ENCODE assay signal across 14 cellular contexts in genomic region chr6:72080260-72080941, GRCh38.
DNase-seq lines count a peak whose midpoint lies in the region; ATAC-seq and TF ChIP-seq lines count a peak whose summit lies in the region.
"Had no signal": no experiment of that assay in that cellular context is flagged by ENCODE, and none has a peak within 500 bp of the region (broad histone marks: within the 10 kb centered on the region; RNA-seq: fewer than 3 reads in every experiment).

No MANE protein-coding gene starts in this region.

- no peak overlapping the region for H3K4me2 ChIP-seq in PC-3 (ENCODE audit: low read length)
- H3K4me2 ChIP-seq in mesendoderm (ENCODE audit: low read length): no peak overlapping the region

- H3K9me3 ChIP-seq in PC-3 (ENCODE audit: low read length): no peaks in the 10 kb centered on the region

- no peaks in the 10 kb centered on the region for H3K4me1 ChIP-seq in PC-3 (ENCODE audit: insufficient read depth, low read length)
- H3K4me1 ChIP-seq in mesendoderm (ENCODE audit: control insufficient read depth, low read depth, low read length): peaks cover 4% of the 10 kb centered on the region

- H3F3A ChIP-seq in PC-3 (ENCODE audit: low read length, unreplicated experiment): no peaks in the 10 kb centered on the region

- H3K27ac ChIP-seq in PC-3 (ENCODE audit: low read length) (no peak overlapping the region), mesendoderm (ENCODE audit: low read depth, low read length) (no peak overlapping the region)
- H3K27ac ChIP-seq: HL-60 had no signal

- H3K79me1 ChIP-seq in mesendoderm (ENCODE audit: low read length): no peaks in the 10 kb centered on the region

- H3K79me2 ChIP-seq in PC-3 (ENCODE audit: low read length): no peaks in the 10 kb centered on the region
- H3K79me2 ChIP-seq in mesendoderm (ENCODE audit: control insufficient read depth, insufficient read depth, low read length): no peaks in the 10 kb centered on the region

- CTCF ChIA-PET in PC-3 (lab: Charles Lee): no interaction called here

- ATAC-seq in PC-3: no peak

- H3K9me2 ChIP-seq in PC-3 (replicated peaks; ENCODE audit: low read length): no peaks in the 10 kb centered on the region

- intact Hi-C loops in PC-3 (cut with micrococcal nuclease): loop anchor here (10.0 kb wide), 1 partner anchor 226 kb away; no protein-coding TSS in a partner anchor

- no TSS peak for BruUV-seq in PC-3 (replicated peaks; lab: Mats Ljungman, UMichigan)

- H3K9ac ChIP-seq in PC-3 (ENCODE audit: low read length) (no peak overlapping the region), mesendoderm (ENCODE audit: low read length) (no peak overlapping the region)

- no peak overlapping the region for H4K8ac ChIP-seq in mesendoderm (ENCODE audit: low read depth, low read length)

- H2BK5ac ChIP-seq in mesendoderm (ENCODE audit: low read length): no peak overlapping the region

- H2BK120ac ChIP-seq in mesendoderm (ENCODE audit: low read depth, low read length): no peak overlapping the region

- H3K36me3 ChIP-seq in PC-3 (ENCODE audit: low read depth, low read length): no peaks in the 10 kb centered on the region; the same call in 1 of the 2 replicates
- H3K36me3 ChIP-seq in mesendoderm (ENCODE audit: control insufficient read depth, insufficient read depth, low read length): no peaks in the 10 kb centered on the region

- H2AFZ ChIP-seq in PC-3 (ENCODE audit: low read length): no peak overlapping the region

- H3K18ac ChIP-seq in mesendoderm (ENCODE audit: low read length): no peak overlapping the region

- no peak overlapping the region for H3K4me3 ChIP-seq in PC-3 (ENCODE audit: low read length)
- no peak overlapping the region for H3K4me3 ChIP-seq in mesendoderm (ENCODE audit: low read length)

- peaks cover 11% of the 10 kb centered on the region; the same call in 1 of the 2 replicates for H3K27me3 ChIP-seq in PC-3 (ENCODE audit: low read length)
- no peaks in the 10 kb centered on the region for H3K27me3 ChIP-seq in mesendoderm (ENCODE audit: insufficient read depth, low read length, poor library complexity)

- H2BK15ac ChIP-seq in mesendoderm (replicated peaks; ENCODE audit: low read depth): no peak overlapping the region

- peak in 2 of 3 experiments; percentile 22 to 26 for DNase-seq in NCI-H1417 (lab: John Stamatoyannopoulos, UW)
- no peak for DNase-seq in NCI-H1417 treated with DMSO at 0.1 percent for 48 hours (lab: John Stamatoyannopoulos, UW)
- DNase-seq in M059J (ENCODE audit: low read depth): peak; percentile 7
- DNase-seq in PC-3: peak; percentile 8
- peak; percentile 22 for DNase-seq in mesendoderm
- DNase-seq in SIG-M5 treated with dmso at 0.1 percent for 504 hours (lab: John Stamatoyannopoulos, UW; ENCODE audit: unreplicated experiment): no peak
- DNase-seq in stimulated activated naive CD4-positive, alpha-beta T cell treated with Interleukin-2 at 50 U/mL for 16 hours (lab: John Stamatoyannopoulos, UW): no peak
- no peak for DNase-seq in activated CD4-positive, alpha-beta T cell treated with anti-CD3 and anti-CD28 coated beads, Interleukin-2, amount 50 U/mL, for 4 hours
- DNase-seq: GOT3, NCI-H1694 treated with DMSO at 0.1 percent for 48 hours, NCI-H2227 treated with DMSO at 0.1 percent for 48 hours, NCI-H774, SIG-M5 had no signal

- H3K23ac ChIP-seq in mesendoderm (ENCODE audit: low read length): no peak overlapping the region

- no peak overlapping the region for H3K56ac ChIP-seq in mesendoderm (ENCODE audit: low read length)

- H4K20me1 ChIP-seq in PC-3 (ENCODE audit: low read length): no peaks in the 10 kb centered on the region

- TF ChIP-seq CTCF in PC-3 (conservative IDR thresholded peaks at IDR 0.05; ENCODE audit: low read depth, low read length): no peak

- no peak overlapping the region for H4K5ac ChIP-seq in mesendoderm (ENCODE audit: low read length)

- WGBS in mesendoderm (ENCODE audit: extremely low coverage, insufficient coverage, low lambda C conversion rate): no CpG with 5 or more reads among the region's 2 CpGs

- no peak overlapping the region for H3K4ac ChIP-seq in mesendoderm (ENCODE audit: low read depth, low read length)

- POLR2A ChIA-PET in PC-3 (lab: Charles Lee; ENCODE audit: unreplicated experiment): no interaction called here

- no peak overlapping the region for H2AK5ac ChIP-seq in mesendoderm (ENCODE audit: low read length)

Comparison
In these comparisons a context has a peak if more than half of its experiments do, and no peak if none do; other contexts are left out.
1. DNase-seq: peak in NCI-H1417 (2 of 3), M059J (single experiment), PC-3 (single experiment) and mesendoderm (single experiment); none in NCI-H1417 treated with DMSO at 0.1 percent for 48 hours (single experiment), SIG-M5 treated with dmso at 0.1 percent for 504 hours (single experiment), stimulated activated naive CD4-positive, alpha-beta T cell treated with Interleukin-2 at 50 U/mL for 16 hours (single experiment) and activated CD4-positive, alpha-beta T cell treated with anti-CD3 and anti-CD28 coated beads, Interleukin-2, amount 50 U/mL, for 4 hours (0 of 2).